ENCODE assay signal across 23 cellular contexts in genomic region chr2:240627736-240628506, GRCh38. TPM values are rescaled to one million over a fixed set of nuclear protein-coding genes. Genes with fewer than 3 reads are reported as not detected.
DNase-seq lines count a peak whose midpoint lies in the region; ATAC-seq and TF ChIP-seq lines count a peak whose summit lies in the region.
"Had no signal": no experiment of that assay in that cellular context is flagged by ENCODE, and none has a peak within 500 bp of the region (broad histone marks: within the 10 kb centered on the region; RNA-seq: fewer than 3 reads in every experiment).

No MANE protein-coding gene starts in this region.

- H3K4me3 ChIP-seq in SK-N-SH (ENCODE audit: low read depth in 2 of 2, low read length in 1 of 2), result no peak overlapping the region
- H3K4me3 ChIP-seq in effector memory CD4-positive, alpha-beta T cell (ENCODE audit: insufficient read depth, low read depth, low read length, poor library complexity, severe bottlenecking), result no peak overlapping the region
- H3K4me3 ChIP-seq: SJSA1, thoracic aorta had no signal

- DNase-seq in SK-N-SH (peak; percentile 20), 8988T (peak; percentile 26), chondrocyte (ENCODE audit: low spot score) (peak; percentile 76)
- DNase-seq in natural killer cell treated with Interleukin-12 subunit alpha and Interleukin-12 subunit beta and Interleukin-15 and Interleukin-18, amount 100 ng/mL, for 72 hours (ENCODE audit: low spot score), result peak; percentile 28
- no peak for DNase-seq in effector memory CD4-positive, alpha-beta T cell
- DNase-seq in stimulated activated naive CD4-positive, alpha-beta T cell treated with Interleukin-2 at 50 U/mL for 16 hours (lab: John Stamatoyannopoulos, UW), result no peak
- DNase-seq: activated CD4-positive, alpha-beta T cell treated with anti-CD3 and anti-CD28 coated beads, Interleukin-2, amount 10 ng/mL, durations not matched to agents 7 days and 5 days; amygdala; central memory CD4-positive, alpha-beta T cell; DMS53; KG1; NCI-H1092; NCI-H2107; NCI-H524 treated with DMSO at 0.1 percent for 48 hours; occipital lobe had no signal

- CTCF ChIA-PET in SK-N-SH (lab: Yijun Ruan, JAX), result no interaction called here

- no peaks in the 10 kb centered on the region for H3K79me2 ChIP-seq in SK-N-SH (ENCODE audit: insufficient read depth)

- POLR2A ChIA-PET in SK-N-SH (lab: Yijun Ruan, JAX), result no interaction called here

- no peaks in the 10 kb centered on the region for H3K27me3 Mint-ChIP-seq in chondrocyte (ENCODE audit: low read depth)
- H3K27me3 Mint-ChIP-seq in natural killer cell treated with Interleukin-12 subunit alpha and Interleukin-12 subunit beta and Interleukin-15 and Interleukin-18, amount 100 ng/mL, for 72 hours, result no peaks in the 10 kb centered on the region
- H3K27me3 Mint-ChIP-seq: activated CD4-positive, alpha-beta T cell treated with anti-CD3 and anti-CD28 coated beads, Interleukin-2, amount 10 ng/mL, durations not matched to agents 7 days and 5 days had no signal

- H3K4me1 Mint-ChIP-seq in chondrocyte (ENCODE audit: low read depth), result peaks cover 3% of the 10 kb centered on the region
- peaks cover 16 to 23% of the 10 kb centered on the region in 2 donors for H3K4me1 Mint-ChIP-seq in natural killer cell treated with Interleukin-12 subunit alpha and Interleukin-12 subunit beta and Interleukin-15 and Interleukin-18, amount 100 ng/mL, for 72 hours (ENCODE audit: low read depth in 2 of 2)

- no peak overlapping the region for H3K4me2 ChIP-seq in SK-N-SH

- TF ChIP-seq CTCF in SK-N-SH (IDR thresholded peaks at IDR 0.05) (no peak), chondrocyte (IDR thresholded peaks at IDR 0.05) (no peak)

- WGBS in SK-N-SH (ENCODE audit: low lambda C conversion rate), result 49% methylated on average over 12 of the region's 17 CpGs

- TF ChIP-seq EP300 in SK-N-SH (IDR thresholded peaks at IDR 0.05; ENCODE audit: borderline replicate concordance in 1 of 2, low read depth in 1 of 2, low read length in 1 of 2), result no peak

- no peak overlapping the region for H3K9ac ChIP-seq in SK-N-SH

- H3K9me2 ChIP-seq in SK-N-SH, result no peaks in the 10 kb centered on the region

- H3F3A ChIP-seq in SK-N-SH (replicated peaks; ENCODE audit: insufficient read depth), result no peaks in the 10 kb centered on the region

- H3K27ac ChIP-seq in SK-N-SH (ENCODE audit: low read depth in 2 of 2, low read length in 1 of 2), result no peak overlapping the region
- no peak overlapping the region for H3K27ac ChIP-seq in effector memory CD4-positive, alpha-beta T cell (ENCODE audit: insufficient read depth, low read length, poor library complexity, severe bottlenecking)
- H3K27ac ChIP-seq: 22Rv1, SJSA1, thoracic aorta had no signal

- no peaks in the 10 kb centered on the region for H4K20me1 ChIP-seq in SK-N-SH (ENCODE audit: insufficient read depth)

- peaks cover 0 to 14% of the 10 kb centered on the region in 2 experiments; a peak in 1 of 4 replicates for H3K4me1 ChIP-seq in SK-N-SH (ENCODE audit: control insufficient read depth in 1 of 2, insufficient read depth in 2 of 2, low read depth in 1 of 2, low read length in 1 of 2)
- peaks cover 52% of the 10 kb centered on the region for H3K4me1 ChIP-seq in effector memory CD4-positive, alpha-beta T cell (ENCODE audit: control insufficient read depth, insufficient read depth, low read length, poor library complexity, severe bottlenecking)

- no peak overlapping the region for H3K27ac Mint-ChIP-seq in chondrocyte (ENCODE audit: unreplicated experiment)
- no peak overlapping the region for H3K27ac Mint-ChIP-seq in natural killer cell treated with Interleukin-12 subunit alpha and Interleukin-12 subunit beta and Interleukin-15 and Interleukin-18, amount 100 ng/mL, for 72 hours

- no peaks in the 10 kb centered on the region for H3K36me3 ChIP-seq in SK-N-SH (replicated peaks in 1 of 2; ENCODE audit: control insufficient read depth in 1 of 2, insufficient read depth in 2 of 2, low read length in 1 of 2)
- H3K36me3 ChIP-seq in effector memory CD4-positive, alpha-beta T cell (ENCODE audit: control insufficient read depth, insufficient read depth, low read length), result no peaks in the 10 kb centered on the region
- H3K36me3 ChIP-seq: SJSA1, thoracic aorta had no signal

- no peaks in the 10 kb centered on the region for H3K36me3 Mint-ChIP-seq in chondrocyte (ENCODE audit: low read depth)
- H3K36me3 Mint-ChIP-seq in natural killer cell treated with Interleukin-12 subunit alpha and Interleukin-12 subunit beta and Interleukin-15 and Interleukin-18, amount 100 ng/mL, for 72 hours, result peaks cover 1% of the 10 kb centered on the region

- no peak overlapping the region for H2AFZ ChIP-seq in SK-N-SH (ENCODE audit: low read depth)

- H3K9me3 Mint-ChIP-seq in chondrocyte (ENCODE audit: low read depth), result no peaks in the 10 kb centered on the region
- H3K9me3 Mint-ChIP-seq in natural killer cell treated with Interleukin-12 subunit alpha and Interleukin-12 subunit beta and Interleukin-15 and Interleukin-18, amount 100 ng/mL, for 72 hours, result no peaks in the 10 kb centered on the region

- no peak overlapping the region for H3K4me3 Mint-ChIP-seq in chondrocyte (ENCODE audit: unreplicated experiment)
- H3K4me3 Mint-ChIP-seq in natural killer cell treated with Interleukin-12 subunit alpha and Interleukin-12 subunit beta and Interleukin-15 and Interleukin-18, amount 100 ng/mL, for 72 hours, result no peak overlapping the region
- H3K4me3 Mint-ChIP-seq: activated CD4-positive, alpha-beta T cell treated with anti-CD3 and anti-CD28 coated beads, Interleukin-2, amount 10 ng/mL, durations not matched to agents 7 days and 5 days had no signal

- no peak for TF ChIP-seq RAD21 in SK-N-SH (IDR thresholded peaks at IDR 0.05; ENCODE audit: low read length)

- no peaks in the 10 kb centered on the region for H3K9me3 ChIP-seq in SK-N-SH
- H3K9me3 ChIP-seq in effector memory CD4-positive, alpha-beta T cell (ENCODE audit: control insufficient read depth, low read length), result no peaks in the 10 kb centered on the region
- H3K9me3 ChIP-seq: SJSA1, thoracic aorta had no signal

- ATAC-seq in SK-N-SH treated with all-trans-retinoic acid at 6 μM for 48 hours, result no peak
- ATAC-seq in natural killer cell treated with Interleukin-12 subunit alpha and Interleukin-12 subunit beta and Interleukin-15 and Interleukin-18, amount 100 ng/mL, for 72 hours, result no peak
- no peak for ATAC-seq in HG03469 (IDR thresholded peaks at IDR 0.05; ENCODE audit: unreplicated experiment)

- H3K27me3 ChIP-seq in SK-N-SH (ENCODE audit: insufficient read depth), result no peaks in the 10 kb centered on the region
- no peaks in the 10 kb centered on the region for H3K27me3 ChIP-seq in effector memory CD4-positive, alpha-beta T cell (replicated peaks; ENCODE audit: control insufficient read depth, insufficient read depth, low read length, poor library complexity, severe bottlenecking)
- H3K27me3 ChIP-seq: SJSA1 had no signal

TF ChIP-seq in SK-N-SH, 30 proteins besides CTCF, POLR2A, EP300 and RAD21 (continues in another document):
- TF ChIP-seq MXI1 (IDR thresholded peaks at IDR 0.05; ENCODE audit: low read depth, low read length), result no peak

TF ChIP-seq in SK-N-SH treated with all-trans-retinoic acid at 6 μM for 48 hours, 23 proteins besides CTCF, POLR2A, EP300 and RAD21:
- TF ChIP-seq GLIS3 (CRISPR knock-in tag; IDR thresholded peaks at IDR 0.05) (no peak), CSRNP3 (CRISPR knock-in tag; IDR thresholded peaks at IDR 0.05) (no peak), TOX (CRISPR knock-in tag; IDR thresholded peaks at IDR 0.05; ENCODE audit: borderline replicate concordance) (no peak), RARB (CRISPR knock-in tag; IDR thresholded peaks at IDR 0.05) (no peak), OSR1 (CRISPR knock-in tag; IDR thresholded peaks at IDR 0.05) (no peak), ISL1 (CRISPR knock-in tag; IDR thresholded peaks at IDR 0.05) (no peak)

RNA-seq across cellular contexts. Expression of gene GPR35, which starts 2.6 kb away (rescaled TPM):
- 1.2 and 1.3 TPM in 2 replicates for polyA plus RNA-seq in SK-N-SH (2012; rRNA removed)
- polyA plus RNA-seq in SK-N-SH (2012; cell fraction: cytosol; rRNA removed), result 0.31 and 0.37 TPM in 2 replicates
- 8.6 and 12.4 TPM in 2 replicates for polyA plus RNA-seq in SK-N-SH (2012; cell fraction: nucleus; rRNA removed)
- total RNA-seq in chondrocyte, result 1.9 to 2.9 TPM (median 2.8 TPM) in 3 replicates
- total RNA-seq in natural killer cell treated with Interleukin-12 subunit alpha and Interleukin-12 subunit beta and Interleukin-15 and Interleukin-18, amount 100 ng/mL, for 72 hours, result 1 to 10 TPM; 5.9 to 7.6 TPM

RNA-seq across cellular contexts. Expression of gene CAPN10, which starts 41.4 kb away (rescaled TPM):
- 24.0 and 28.1 TPM in 2 replicates for polyA plus RNA-seq in SK-N-SH (2012; rRNA removed)
- 7.5 and 13.2 TPM in 2 replicates for polyA plus RNA-seq in SK-N-SH (2012; cell fraction: cytosol; rRNA removed)
- polyA plus RNA-seq in SK-N-SH (2012; cell fraction: nucleus; rRNA removed), result 110 and 163 TPM in 2 replicates
- total RNA-seq in chondrocyte, result 22.0 to 29.4 TPM (median 22.7 TPM) in 3 replicates
- 10 to 100 TPM; 50.4 to 73.9 TPM for total RNA-seq in natural killer cell treated with Interleukin-12 subunit alpha and Interleukin-12 subunit beta and Interleukin-15 and Interleukin-18, amount 100 ng/mL, for 72 hours

RNA-seq across cellular contexts. Expression of gene AQP12B, which starts 54.8 kb away (rescaled TPM):
- not detected in 2 replicates for polyA plus RNA-seq in SK-N-SH (2012; rRNA removed)
- polyA plus RNA-seq in SK-N-SH (2012; cell fraction: cytosol; rRNA removed), result not detected in 2 replicates
- polyA plus RNA-seq in SK-N-SH (2012; cell fraction: nucleus; rRNA removed), result 0.02 TPM in 1 of 2 replicates, not detected in the other
- total RNA-seq in chondrocyte, result not detected in 3 replicates
- not detected for total RNA-seq in natural killer cell treated with Interleukin-12 subunit alpha and Interleukin-12 subunit beta and Interleukin-15 and Interleukin-18, amount 100 ng/mL, for 72 hours
- total RNA-seq: activated CD4-positive, alpha-beta T cell treated with anti-CD3 and anti-CD28 coated beads, Interleukin-2, amount 10 ng/mL, durations not matched to agents 7 days and 5 days; activated T-helper 1 cell treated with anti-CD3 and anti-CD28 coated beads, Interleukin-12 subunit alpha, Interleukin-12 subunit beta, Interleukin-2, Interleukin-4 antibody, amounts not matched to agents 30 ng/mL and 10 ng/mL and 1 ng/mL, durations not matched to agents 14 hours and 24 hours and 36 hours; H4; occipital lobe; OCI-LY7; SJSA1; thoracic aorta had no signal

RNA-seq across cellular contexts. Expression of gene RNPEPL1, which starts 59.6 kb away (rescaled TPM):
- polyA plus RNA-seq in SK-N-SH (2012; rRNA removed), result 13.3 and 14.3 TPM in 2 replicates
- 4.9 and 9.6 TPM in 2 replicates for polyA plus RNA-seq in SK-N-SH (2012; cell fraction: cytosol; rRNA removed)
- 41.2 and 59.3 TPM in 2 replicates for polyA plus RNA-seq in SK-N-SH (2012; cell fraction: nucleus; rRNA removed)
- 54.9 to 63.2 TPM (median 61.3 TPM) in 3 replicates for total RNA-seq in chondrocyte
- 10 to 100 TPM; 60.9 to 67.6 TPM for total RNA-seq in natural killer cell treated with Interleukin-12 subunit alpha and Interleukin-12 subunit beta and Interleukin-15 and Interleukin-18, amount 100 ng/mL, for 72 hours

Comparison
In these comparisons a context has a peak if more than half of its experiments do, and no peak if none do; other contexts are left out.
1. DNase-seq: peak in SK-N-SH (single experiment), 8988T (single experiment), chondrocyte (single experiment) and natural killer cell treated with Interleukin-12 subunit alpha and Interleukin-12 subunit beta and Interleukin-15 and Interleukin-18, amount 100 ng/mL, for 72 hours (single experiment); none in effector memory CD4-positive, alpha-beta T cell (0 of 3) and stimulated activated naive CD4-positive, alpha-beta T cell treated with Interleukin-2 at 50 U/mL for 16 hours (single experiment).